8 cellular contexts compared by ENCODE assay signal in genomic region chr2:238848566-238848940, GRCh38. TPM values are rescaled to one million over a fixed set of nuclear protein-coding genes. Genes with fewer than 3 reads are reported as not detected.
DNase-seq lines count a peak whose midpoint lies in the region; ATAC-seq and TF ChIP-seq lines count a peak whose summit lies in the region.
"Had no signal": no experiment of that assay in that cellular context is flagged by ENCODE, and none has a peak within 500 bp of the region (broad histone marks: within the 10 kb centered on the region; RNA-seq: fewer than 3 reads in every experiment).

No MANE protein-coding gene starts in this region.

- H4K20me1 ChIP-seq in neural progenitor cell (ENCODE audit: low read depth) = peaks cover 35% of the 10 kb centered on the region

- CTCF ChIA-PET in WTC11 (lab: Charles Lee) = interaction anchor here (1.0 to 2.6 kb wide), 6 partner anchors 14 to 295 kb away, joined by 3 to 18 read pairs (median 4); no protein-coding TSS in a partner anchor

- peak overlapping the region; percentile 28 for H3K27ac ChIP-seq in foreskin keratinocyte
- H3K27ac ChIP-seq in neural progenitor cell = no peak overlapping the region
- H3K27ac ChIP-seq in uterus = peak overlapping the region; percentile 85 to 96

- ATAC-seq in WTC11 = no peak
- peak; percentile 11 for ATAC-seq in foreskin keratinocyte
- no peak for ATAC-seq in T-helper 17 cell

- DNase-seq in WTC11 (ENCODE audit: low spot score) (no peak), foreskin keratinocyte (no peak), neural progenitor cell (ENCODE audit: low spot score) (no peak), uterus (no peak), T-helper 17 cell (no peak), COR-L47 (lab: John Stamatoyannopoulos, UW) (no peak)
- DNase-seq in activated naive CD4-positive, alpha-beta T cell (lab: John Stamatoyannopoulos, UW) = no peak
- DNase-seq: occipital lobe had no signal

- H3K4me3 ChIP-seq in neural progenitor cell = peak overlapping the region; percentile 56
- H3K4me3 ChIP-seq in uterus = peak overlapping the region; percentile 61 to 78

- no peak overlapping the region for H3K9ac ChIP-seq in neural progenitor cell

- H3K36me3 ChIP-seq in neural progenitor cell = no peaks in the 10 kb centered on the region
- H3K36me3 ChIP-seq in uterus = no peaks in the 10 kb centered on the region

- H3K27me3 Mint-ChIP-seq in WTC11 (ENCODE audit: low read depth) = peaks cover 79% of the 10 kb centered on the region
- peaks cover 38% of the 10 kb centered on the region for H3K27me3 Mint-ChIP-seq in neural progenitor cell (ENCODE audit: insufficient read depth, low read depth)
- H3K27me3 Mint-ChIP-seq in T-helper 17 cell = peaks cover 57% of the 10 kb centered on the region

- peaks cover 10% of the 10 kb centered on the region for H3F3A ChIP-seq in neural progenitor cell (ENCODE audit: low read depth)

- TF ChIP-seq CTCF in WTC11 (IDR thresholded peaks at IDR 0.05) (no peak), foreskin keratinocyte (conservative IDR thresholded peaks at IDR 0.05) (no peak), neural progenitor cell (IDR thresholded peaks at IDR 0.05) (no peak), uterus (IDR thresholded peaks at IDR 0.05) (no peak)

- no peaks in the 10 kb centered on the region for H3K79me2 ChIP-seq in neural progenitor cell (ENCODE audit: low read depth)

- intact Hi-C loops in uterus (cut with DNase I; ENCODE audit: low total_unique reads) = no loop called here

- H3K36me3 Mint-ChIP-seq in WTC11 (no peaks in the 10 kb centered on the region), neural progenitor cell (no peaks in the 10 kb centered on the region), T-helper 17 cell (ENCODE audit: low read depth) (no peaks in the 10 kb centered on the region)

- H3K4me3 Mint-ChIP-seq in WTC11 (peak overlapping the region; percentile 67), neural progenitor cell (peak overlapping the region; percentile 82), T-helper 17 cell (no peak overlapping the region)

- POLR2A ChIA-PET in WTC11 (lab: Charles Lee) = no interaction called here

- TF ChIP-seq POLR2A in uterus (IDR thresholded peaks at IDR 0.05) = no peak

- H3K27me3 ChIP-seq in foreskin keratinocyte = peaks cover 37% of the 10 kb centered on the region
- peaks cover 100% of the 10 kb centered on the region for H3K27me3 ChIP-seq in neural progenitor cell
- no peaks in the 10 kb centered on the region for H3K27me3 ChIP-seq in uterus

- H3K27ac Mint-ChIP-seq in WTC11 (no peak overlapping the region), neural progenitor cell (no peak overlapping the region), T-helper 17 cell (no peak overlapping the region)

- peak overlapping the region; percentile 88 for H3K4me2 ChIP-seq in neural progenitor cell

- no peaks in the 10 kb centered on the region for H3K9me3 Mint-ChIP-seq in WTC11
- peaks cover 3% of the 10 kb centered on the region for H3K9me3 Mint-ChIP-seq in neural progenitor cell

- peaks cover 11% of the 10 kb centered on the region for H3K4me1 Mint-ChIP-seq in WTC11
- peaks cover 5% of the 10 kb centered on the region for H3K4me1 Mint-ChIP-seq in neural progenitor cell
- H3K4me1 Mint-ChIP-seq in T-helper 17 cell = peaks cover 4% of the 10 kb centered on the region

- H3K9me3 ChIP-seq in neural progenitor cell (ENCODE audit: low read depth) = no peaks in the 10 kb centered on the region
- no peaks in the 10 kb centered on the region for H3K9me3 ChIP-seq in uterus
- no peaks in the 10 kb centered on the region for H3K9me3 ChIP-seq in T-helper 17 cell (ENCODE audit: control insufficient read depth, low read length, poor library complexity, severe bottlenecking)

- H3K4me1 ChIP-seq in foreskin keratinocyte (peaks cover 18% of the 10 kb centered on the region), neural progenitor cell (peaks cover 11% of the 10 kb centered on the region), uterus (no peaks in the 10 kb centered on the region)

- H2AFZ ChIP-seq in neural progenitor cell (replicated peaks) = peak overlapping the region; percentile 99

TF ChIP-seq in WTC11, 78 proteins besides CTCF, POLR2A, EP300 and RAD21:
- TF ChIP-seq TEAD4 (CRISPR knock-in tag; IDR thresholded peaks at IDR 0.05) (no peak), FOXP1 (CRISPR knock-in tag; IDR thresholded peaks at IDR 0.05; ENCODE audit: borderline replicate concordance) (0 out of 2 replicates have a peak, but pooled peaks have one; percentile 8), NFE2L1 (CRISPR knock-in tag; IDR thresholded peaks at IDR 0.05) (no peak), ELF4 (CRISPR knock-in tag; IDR thresholded peaks at IDR 0.05; ENCODE audit: low read depth) (no peak), ZNF263 (CRISPR knock-in tag; IDR thresholded peaks at IDR 0.05; ENCODE audit: low read depth) (no peak), RORB (CRISPR knock-in tag; IDR thresholded peaks at IDR 0.05) (no peak), JUN (CRISPR knock-in tag; IDR thresholded peaks at IDR 0.05) (0 out of 2 replicates have a peak, but pooled peaks have one; percentile 9)
- TF ChIP-seq, protein P1, sequence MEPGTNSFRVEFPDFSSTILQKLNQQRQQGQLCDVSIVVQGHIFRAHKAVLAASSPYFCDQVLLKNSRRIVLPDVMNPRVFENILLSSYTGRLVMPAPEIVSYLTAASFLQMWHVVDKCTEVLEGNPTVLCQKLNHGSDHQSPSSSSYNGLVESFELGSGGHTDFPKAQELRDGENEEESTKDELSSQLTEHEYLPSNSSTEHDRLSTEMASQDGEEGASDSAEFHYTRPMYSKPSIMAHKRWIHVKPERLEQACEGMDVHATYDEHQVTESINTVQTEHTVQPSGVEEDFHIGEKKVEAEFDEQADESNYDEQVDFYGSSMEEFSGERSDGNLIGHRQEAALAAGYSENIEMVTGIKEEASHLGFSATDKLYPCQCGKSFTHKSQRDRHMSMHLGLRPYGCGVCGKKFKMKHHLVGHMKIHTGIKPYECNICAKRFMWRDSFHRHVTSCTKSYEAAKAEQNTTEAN (CRISPR knock-in tag; IDR thresholded peaks at IDR 0.05) = no peak

RNA-seq across cellular contexts. Expression of gene TWIST2, which starts 0.7 kb away (rescaled TPM):
- 4.1 to 5.7 TPM (median 5.1 TPM) in 3 replicates for total RNA-seq in WTC11 (2021)
- 24.1 and 27.8 TPM in 2 replicates for total RNA-seq in foreskin keratinocyte
- polyA plus RNA-seq in foreskin keratinocyte = 32.5 and 34.4 TPM in 2 replicates
- 0.51 and 1.7 TPM in 2 replicates for total RNA-seq in neural progenitor cell (ENCODE audit: low replicate concordance)
- total RNA-seq in uterus = 100 to 1,000 TPM in 1 of 4 donors, 10 to 100 TPM in 3; 28.1 to 199 (median 63.9) TPM
- total RNA-seq in T-helper 17 cell = not detected
